In genomic region chr11:67353317-67354313, GRCh38 we compare ENCODE assay signal across 8 cellular contexts. TPM values are rescaled to one million over a fixed set of nuclear protein-coding genes. Genes with fewer than 3 reads are reported as not detected.
DNase-seq lines count a peak whose midpoint lies in the region; ATAC-seq and TF ChIP-seq lines count a peak whose summit lies in the region.

Gene POLD4 (minus strand): TSS chr11:67353546. CDS start chr11:67353399, 147 bp downstream.

- DNase-seq in DMS79 treated with DMSO at 0.1 percent for 48 hours (lab: John Stamatoyannopoulos, UW) (peak; percentile 88), Peyer's patch (peak; percentile 99 to 100 (median 99)), esophagus muscularis mucosa (ENCODE audit: extremely low spot score) (peak; percentile 99), myocyte (ENCODE audit: low read depth) (peak; percentile 97)
- DNase-seq in activated T-cell treated with anti-CD3 and anti-CD28 coated beads, Interleukin-2, amount 50 U/mL, for 48 hours: peak; percentile 97
- peak; percentile 92 to 95 for DNase-seq in stimulated activated CD8-positive, alpha-beta memory T cell treated with anti-CD3 and anti-CD28 coated beads, Interleukin-7, amount 100 ng/mL, for 4 hours (ENCODE audit: low read depth in 2 of 2)

- ATAC-seq in GM21825 (IDR thresholded peaks at IDR 0.05; ENCODE audit: unreplicated experiment): peak; percentile 61

- 7% methylated on average over 12 of the region's 42 CpGs for WGBS in esophagus muscularis mucosa

- H3K27ac ChIP-seq in KOPT-K1 (ENCODE audit: low read depth, low read length, poor library complexity, severe bottlenecking): peak within 1 kb of the TSS; percentile 94
- peak within 1 kb of the TSS; percentile 98 to 100 (median 99) for H3K27ac ChIP-seq in Peyer's patch
- peak within 1 kb of the TSS; percentile 96 to 99 (median 98) for H3K27ac ChIP-seq in esophagus muscularis mucosa (replicated peaks in 1 of 4)

- intact Hi-C loops in esophagus muscularis mucosa (cut with DNase I): loop anchor here (10.0 kb wide), 1 partner anchor 151 kb away; the partner anchor contains the start of genes CDK2AP2 and PITPNM1

- H3K36me3 ChIP-seq in KOPT-K1 (ENCODE audit: insufficient read depth, low read length) (no peaks in the 10 kb centered on the region), Peyer's patch (no peaks in the 10 kb centered on the region), esophagus muscularis mucosa (no peaks in the 10 kb centered on the region)

- peak in 1 of 6 experiments; percentile 16 for TF ChIP-seq CTCF in Peyer's patch (IDR thresholded peaks at IDR 0.05)
- TF ChIP-seq CTCF in esophagus muscularis mucosa (IDR thresholded peaks at IDR 0.05): no peak

- H3K27me3 ChIP-seq in Peyer's patch (no peaks in the 10 kb centered on the region), esophagus muscularis mucosa (no peaks in the 10 kb centered on the region)

- TF ChIP-seq POLR2A in Peyer's patch (IDR thresholded peaks at IDR 0.05) (peak; percentile 88 to 94), esophagus muscularis mucosa (IDR thresholded peaks at IDR 0.05; ENCODE audit: low read depth) (peak; percentile 78)

- H3K4me3 ChIP-seq in Peyer's patch (peak within 1 kb of the TSS; percentile 64 to 79 (median 76)), esophagus muscularis mucosa (peak within 1 kb of the TSS; percentile 72 to 84 (median 78))

- H3K4me1 ChIP-seq in Peyer's patch (peaks cover 9 to 65% (median 56%) of the 10 kb centered on the region in 4 donors), esophagus muscularis mucosa (peaks cover 61 to 81% (median 76%) of the 10 kb centered on the region in 4 donors)

- no peak for TF ChIP-seq EP300 in esophagus muscularis mucosa (IDR thresholded peaks at IDR 0.05)

- H3K9me3 ChIP-seq in KOPT-K1 (ENCODE audit: insufficient read depth, low read length, poor library complexity, severe bottlenecking) (no peaks in the 10 kb centered on the region), Peyer's patch (no peaks in the 10 kb centered on the region), esophagus muscularis mucosa (no peaks in the 10 kb centered on the region)

RNA-seq across cellular contexts. Expression of gene POLD4, which starts in this region (rescaled TPM):
- total RNA-seq in Peyer's patch (100 to 1,000 TPM in 3 of 4 donors, 10 to 100 TPM in 1; 74.3 to 329 (median 272) TPM), esophagus muscularis mucosa (100 to 1,000 TPM in 1 of 4 donors, 10 to 100 TPM in 3; 77.2 to 106 (median 83.1) TPM), myocyte (105 and 115 TPM in 2 replicates)
- 188 TPM for polyA plus RNA-seq in myocyte (2012)

Comparison
In these comparisons a context has a peak if more than half of its experiments do, and no peak if none do; other contexts are left out.
1. Peak in every context shown above with its lines: DNase-seq, ATAC-seq, H3K4me3 ChIP-seq and H3K27ac ChIP-seq.